13 cellular contexts compared by ENCODE assay signal in the genomic region with DNA sequence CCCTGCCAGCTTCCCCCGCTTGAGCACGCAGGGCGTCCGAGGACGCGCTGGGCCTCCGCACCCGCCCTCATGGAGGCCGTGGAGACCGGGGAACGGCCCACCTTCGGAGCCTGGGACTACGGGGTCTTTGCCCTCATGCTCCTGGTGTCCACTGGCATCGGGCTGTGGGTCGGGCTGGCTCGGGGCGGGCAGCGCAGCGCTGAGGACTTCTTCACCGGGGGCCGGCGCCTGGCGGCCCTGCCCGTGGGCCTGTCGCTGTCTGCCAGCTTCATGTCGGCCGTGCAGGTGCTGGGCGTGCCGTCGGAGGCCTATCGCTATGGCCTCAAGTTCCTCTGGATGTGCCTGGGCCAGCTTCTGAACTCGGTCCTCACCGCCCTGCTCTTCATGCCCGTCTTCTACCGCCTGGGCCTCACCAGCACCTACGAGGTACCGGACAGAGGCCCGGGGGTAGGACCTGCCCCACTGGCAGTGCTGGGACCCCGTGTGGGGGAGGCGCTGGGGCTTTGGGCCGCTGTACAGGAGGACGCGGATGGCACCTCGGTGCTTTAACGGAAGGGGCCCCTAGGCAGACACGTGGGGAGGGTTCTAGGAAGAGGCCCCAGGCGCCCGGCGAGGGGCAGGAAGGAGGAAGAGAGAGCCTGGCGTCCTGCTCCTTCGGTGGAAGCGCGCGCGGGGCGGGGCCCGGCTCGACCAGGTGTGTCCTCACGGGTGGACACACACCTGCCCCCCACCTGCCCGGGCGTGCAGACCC. TPM values are rescaled to one million over a fixed set of nuclear protein-coding genes. Genes with fewer than 3 reads are reported as not detected.
DNase-seq lines count a peak whose midpoint lies in the region; ATAC-seq, FAIRE-seq and TF ChIP-seq lines count a peak whose summit lies in the region.
"Had no signal": no experiment of that assay in that cellular context is flagged by ENCODE, and none has a peak within 500 bp of the region (broad histone marks: within the 10 kb centered on the region; RNA-seq: fewer than 3 reads in every experiment).

No MANE protein-coding gene starts in this region.

- DNase-seq in H7 (peak; percentile 57), H1 (ENCODE audit: low read depth in 1 of 2, low spot score in 2 of 2) (peak in 1 of 2 experiments; percentile 52), NCI-H1930 (lab: John Stamatoyannopoulos, UW) (no peak), BE2C (no peak), ovary (no peak)
- peak; percentile 88 for DNase-seq in activated CD4-positive, alpha-beta T cell treated with anti-CD3 and anti-CD28 coated beads, Interleukin-2, amount 10 ng/mL, durations not matched to agents 24 days and 14 days
- DNase-seq in stimulated activated CD4-positive, alpha-beta T cell treated with anti-CD3 and anti-CD28 coated beads, Interleukin-2, amount 100 ng/mL, for 24 hours: peak; percentile 64 to 70
- DNase-seq: brain microvascular endothelial cell, NCI-H774, uterus had no signal

- H3K9me3 ChIP-seq in H1 (ENCODE audit: insufficient read depth in 2 of 2, low read depth in 1 of 2, low read length in 1 of 2): no peaks in the 10 kb centered on the region; a peak in 1 of 4 replicates
- H3K9me3 ChIP-seq in BE2C: no peaks in the 10 kb centered on the region
- no peaks in the 10 kb centered on the region for H3K9me3 ChIP-seq in ovary
- H3K9me3 ChIP-seq: uterus had no signal

- H3K27ac Mint-ChIP-seq in activated CD4-positive, alpha-beta T cell treated with anti-CD3 and anti-CD28 coated beads, Interleukin-2, amount 10 ng/mL, durations not matched to agents 24 days and 14 days: peak overlapping the region; percentile 71

- no peak overlapping the region for H3K4ac ChIP-seq in H1 (replicated peaks; ENCODE audit: insufficient read length, low read depth, low read length)

- H3K27me3 ChIP-seq in H7 (ENCODE audit: control insufficient read depth, insufficient read depth, low read length) (peaks cover 17% of the 10 kb centered on the region; the same call in 1 of the 2 replicates), H1 (replicated peaks in 1 of 4; ENCODE audit: control insufficient read depth in 3 of 4, extremely low read depth in 1 of 4, insufficient read depth in 3 of 4, low read length in 3 of 4) (peaks cover 0 to 9% (median 5%) of the 10 kb centered on the region in 4 experiments; a peak in 5 of 7 replicates), BE2C (peaks cover 62% of the 10 kb centered on the region), ovary (peaks cover 6% of the 10 kb centered on the region)

- no peak overlapping the region for H2BK120ac ChIP-seq in H1 (replicated peaks; ENCODE audit: low read depth, low read length)

- 87% methylated on average over 47 of the region's 61 CpGs; no CpG with 5 or more reads in 1 of the 2 experiments for WGBS in H1 (ENCODE audit: extremely low coverage in 1 of 2, insufficient coverage in 1 of 2, insufficient read length in 1 of 2, insufficient replicate concordance in 2 of 2, low coverage in 1 of 2, low lambda C conversion rate in 2 of 2, missing lambda C conversion rate in 1 of 2), 2 experiments
- WGBS in ovary, 3 donors: 5 to 9% (median 7%) methylated on average over 26 to 61 of the region's 61 CpGs

- H3K14ac ChIP-seq in H1 (ENCODE audit: insufficient read length): no peak overlapping the region

- no peak overlapping the region for H2AFZ ChIP-seq in H1 (ENCODE audit: low read length)

- H3K4me3 Mint-ChIP-seq in activated CD4-positive, alpha-beta T cell treated with anti-CD3 and anti-CD28 coated beads, Interleukin-2, amount 10 ng/mL, durations not matched to agents 24 days and 14 days: peak overlapping the region; percentile 90

- H4K91ac ChIP-seq in H1 (replicated peaks; ENCODE audit: insufficient read length, low read length): no peak overlapping the region

- H3K27ac ChIP-seq in H1 (ENCODE audit: low read depth, low read length): no peak overlapping the region
- no peak overlapping the region for H3K27ac ChIP-seq in ovary
- H3K27ac ChIP-seq: brain microvascular endothelial cell, uterus had no signal

- H3K4me3 ChIP-seq in H7 (ENCODE audit: insufficient read depth, low read depth, low read length) (no peak overlapping the region), H1 (ENCODE audit: extremely low read depth in 1 of 4, insufficient read depth in 2 of 4, low read depth in 3 of 4, low read length in 4 of 4) (no peak overlapping the region), BE2C (ENCODE audit: low read depth, low read length) (no peak overlapping the region), ovary (no peak overlapping the region)
- H3K4me3 ChIP-seq: uterus had no signal

- TF ChIP-seq POLR2A in H1 (IDR thresholded peaks at IDR 0.05; ENCODE audit: control extremely low read depth in 1 of 2, low read depth in 2 of 2, low read length in 2 of 2) (no peak), ovary (IDR thresholded peaks at IDR 0.05) (no peak)

- no peak overlapping the region for H3K9ac ChIP-seq in H1 (replicated peaks in 1 of 4; ENCODE audit: extremely low read depth in 1 of 4, low read depth in 3 of 4, low read length in 3 of 4)

- H2BK5ac ChIP-seq in H1 (ENCODE audit: low read depth, low read length): no peak overlapping the region

- H3K27me3 Mint-ChIP-seq in activated CD4-positive, alpha-beta T cell treated with anti-CD3 and anti-CD28 coated beads, Interleukin-2, amount 10 ng/mL, durations not matched to agents 24 days and 14 days: peaks cover 1% of the 10 kb centered on the region

- no peak overlapping the region for H4K5ac ChIP-seq in H1 (ENCODE audit: insufficient read length, low read depth, low read length)

- H3K18ac ChIP-seq in H1 (ENCODE audit: extremely low read depth, low read length): no peak overlapping the region

- no peaks in the 10 kb centered on the region for H3K36me3 ChIP-seq in H7 (replicated peaks; ENCODE audit: control insufficient read depth, insufficient read depth, low read length)
- no peaks in the 10 kb centered on the region for H3K36me3 ChIP-seq in H1 (ENCODE audit: control insufficient read depth in 2 of 4, insufficient read depth in 4 of 4, low read length in 3 of 4)
- no peaks in the 10 kb centered on the region for H3K36me3 ChIP-seq in BE2C
- H3K36me3 ChIP-seq in ovary: no peaks in the 10 kb centered on the region
- H3K36me3 ChIP-seq: brain microvascular endothelial cell, uterus had no signal

- no peak for ATAC-seq in HG03175 (IDR thresholded peaks at IDR 0.05; ENCODE audit: unreplicated experiment)

- H4K20me1 ChIP-seq in H1 (replicated peaks in 1 of 2; ENCODE audit: control insufficient read depth in 1 of 2, insufficient read depth in 2 of 2, low read length in 2 of 2): peaks cover 0 to 1% of the 10 kb centered on the region in 2 experiments

- CTCF ChIA-PET in H1 (lab: Charles Lee; ENCODE audit: partially characterized antibody): interaction anchor here (0.6 to 5.4 kb wide), 11 partner anchors 10 to 130 kb away, joined by 3 to 105 read pairs (median 4); partner anchors contain the start of genes CCDC124 and RPL18A

- H3K4me1 ChIP-seq in H1 (replicated peaks in 1 of 4; ENCODE audit: control insufficient read depth in 3 of 4, insufficient read depth in 4 of 4, low read length in 3 of 4): peaks cover 0 to 14% (median 5%) of the 10 kb centered on the region in 4 experiments; a peak in 6 of 7 replicates
- H3K4me1 ChIP-seq in BE2C: no peaks in the 10 kb centered on the region
- H3K4me1 ChIP-seq in ovary (ENCODE audit: insufficient read depth): peaks cover 4% of the 10 kb centered on the region
- H3K4me1 ChIP-seq: uterus had no signal

- POLR2A ChIA-PET in H1 (lab: Charles Lee; ENCODE audit: partially characterized antibody): interaction anchor here (1.6 to 20.2 kb wide), 4 partner anchors 8 to 70 kb away, joined by 8 to 392 read pairs (median 54); partner anchors contain the start of genes CCDC124 and RPL18A

- FAIRE-seq in H1 (lab: Jason Lieb, UNC): no peak
- FAIRE-seq: D721Med, frontal cortex had no signal

- H3K79me2 ChIP-seq in H1 (ENCODE audit: control insufficient read depth in 1 of 2, insufficient read depth in 2 of 2, low read length in 2 of 2): no peaks in the 10 kb centered on the region

- no peak overlapping the region for H4K8ac ChIP-seq in H1 (ENCODE audit: extremely low read depth, insufficient read depth, low read length)

- no peak for TF ChIP-seq CTCF in H1 (IDR thresholded peaks at IDR 0.05; ENCODE audit: control extremely low read depth in 1 of 3, insufficient read depth in 1 of 3, low read depth in 1 of 3, low read length in 3 of 3)
- TF ChIP-seq CTCF in BE2C (IDR thresholded peaks at IDR 0.05; ENCODE audit: low read depth, low read length): no peak
- no peak for TF ChIP-seq CTCF in ovary (IDR thresholded peaks at IDR 0.05)

- H3K23me2 ChIP-seq in H1 (ENCODE audit: low read depth, low read length): peaks cover 10% of the 10 kb centered on the region; the same call in 1 of the 2 replicates

- H2AK5ac ChIP-seq in H1 (ENCODE audit: low read depth, low read length): no peak overlapping the region

- H3K36me3 Mint-ChIP-seq in activated CD4-positive, alpha-beta T cell treated with anti-CD3 and anti-CD28 coated beads, Interleukin-2, amount 10 ng/mL, durations not matched to agents 24 days and 14 days (ENCODE audit: low read depth): no peaks in the 10 kb centered on the region

- intact Hi-C loops in activated CD4-positive, alpha-beta T cell treated with anti-CD3 and anti-CD28 coated beads, Interleukin-2, amount 10 ng/mL, durations not matched to agents 24 days and 14 days (cut with micrococcal nuclease): loop anchor here (2.0 kb wide), 1 partner anchor 60 kb away; the partner anchor contains the start of gene CCDC124
- intact Hi-C loops in ovary (cut with DNase I): loop anchor here in 1 of 4 donors (5.0 kb wide), 2 partner anchors 40 to 125 kb away; no protein-coding TSS in a partner anchor

- H2BK12ac ChIP-seq in H1 (ENCODE audit: low read depth, low read length): 0 out of 2 replicates have a peak overlapping the region, but pooled peaks have one; percentile 60

- H3K23ac ChIP-seq in H1 (ENCODE audit: insufficient read length): no peak overlapping the region

- H2BK15ac ChIP-seq in H1 (ENCODE audit: low read length): no peak overlapping the region

- H3K4me1 Mint-ChIP-seq in activated CD4-positive, alpha-beta T cell treated with anti-CD3 and anti-CD28 coated beads, Interleukin-2, amount 10 ng/mL, durations not matched to agents 24 days and 14 days: peaks cover 4% of the 10 kb centered on the region

- H3K56ac ChIP-seq in H1 (replicated peaks; ENCODE audit: insufficient read length, low read depth, low read length): no peak overlapping the region

- TF ChIP-seq EP300 in H1 (IDR thresholded peaks at IDR 0.05; ENCODE audit: borderline replicate concordance in 1 of 2, low read depth in 2 of 2, low read length in 2 of 2) (no peak), ovary (IDR thresholded peaks at IDR 0.05) (no peak)

- TF ChIP-seq RAD21 in H1 (IDR thresholded peaks at IDR 0.05 in 1 of 2, conservative IDR thresholded peaks at IDR 0.05 in 1 of 2; ENCODE audit: low read depth in 2 of 2, low read length in 2 of 2): no peak

- H3K9me3 Mint-ChIP-seq in activated CD4-positive, alpha-beta T cell treated with anti-CD3 and anti-CD28 coated beads, Interleukin-2, amount 10 ng/mL, durations not matched to agents 24 days and 14 days: no peaks in the 10 kb centered on the region

- H2BK20ac ChIP-seq in H1 (ENCODE audit: low read length): no peak overlapping the region

- 0 out of 4 replicates have a peak overlapping the region, but pooled peaks of 1 of the 2 experiments have one; percentile 50 for H3K4me2 ChIP-seq in H1 (ENCODE audit: insufficient read depth in 1 of 2, low read depth in 2 of 2, low read length in 2 of 2)

- no peaks in the 10 kb centered on the region for H3K79me1 ChIP-seq in H1 (ENCODE audit: low read depth, low read length)

RNA-seq across cellular contexts. Expression of gene SLC5A5, which starts 0.7 kb away (rescaled TPM):
- total RNA-seq in H7 (2014; rRNA removed; shearing (Covaris generic)): 1.5 and 1.6 TPM in 2 replicates
- 1.1 and 1.5 TPM in 2 replicates for total RNA-seq in activated CD4-positive, alpha-beta T cell treated with anti-CD3 and anti-CD28 coated beads, Interleukin-2, amount 10 ng/mL, durations not matched to agents 24 days and 14 days
- 1.2 and 1.5 TPM in 2 replicates for total RNA-seq in H1 (2021; fragmentation: NEBNext Ultra II Directional; extraction: Animal tissue kit (Norgen Biotek cat#: 25700))
- 1.8 and 2.2 TPM in 2 replicates for polyA plus RNA-seq in H1 (2011; rRNA removed)
- 1.8 TPM for polyA plus RNA-seq in H1 (2011; cell fraction: cytosol; rRNA removed)
- 3.6 TPM for polyA plus RNA-seq in H1 (2011; cell fraction: nucleus; rRNA removed)
- polyA plus RNA-seq in H1 (2012, experiment 1 of 2): 0.98 to 2.3 TPM (median 1.7 TPM) in 4 replicates
- 1.1 TPM for polyA plus RNA-seq in H1 (2012, experiment 2 of 2)
- polyA plus RNA-seq in H1 (2013, experiment 1 of 2): 1.4 TPM
- 1.7 TPM for polyA plus RNA-seq in H1 (2013, experiment 2 of 2)
- polyA minus RNA-seq in H1 (2011; rRNA and poly(A)+ RNA removed): 1.4 and 1.9 TPM in 2 replicates
- 3.1 TPM for polyA minus RNA-seq in H1 (2011; cell fraction: cytosol; rRNA and poly(A)+ RNA removed)
- 2.7 TPM for polyA minus RNA-seq in H1 (2011; cell fraction: nucleus; rRNA and poly(A)+ RNA removed)
- not detected for polyA plus RNA-seq in BE2C (2012; ENCODE audit: insufficient read depth, insufficient read length, low read depth)
- total RNA-seq in ovary: under 1 TPM in 1 of 7 donors, not detected in 6; 0.07 TPM
- polyA plus RNA-seq in ovary: not detected
- total RNA-seq: uterus had no signal

RNA-seq across cellular contexts. Expression of gene RPL18A, which starts 12.7 kb away (rescaled TPM):
- 2,178 and 2,213 TPM in 2 replicates for total RNA-seq in H7 (2014; rRNA removed; shearing (Covaris generic))
- 2,698 and 2,718 TPM in 2 replicates for total RNA-seq in activated CD4-positive, alpha-beta T cell treated with anti-CD3 and anti-CD28 coated beads, Interleukin-2, amount 10 ng/mL, durations not matched to agents 24 days and 14 days
- 2,749 and 2,894 TPM in 2 replicates for total RNA-seq in H1 (2021; fragmentation: NEBNext Ultra II Directional; extraction: Animal tissue kit (Norgen Biotek cat#: 25700))
- polyA plus RNA-seq in H1 (2011; rRNA removed) (3,938 and 5,258 TPM in 2 replicates), ovary (1,000 to 10,000 TPM in 1 of 2 donors, 100 to 1,000 TPM in 1; 636 to 4,721 TPM)
- polyA plus RNA-seq in H1 (2011; cell fraction: cytosol; rRNA removed): 4,102 TPM
- polyA plus RNA-seq in H1 (2011; cell fraction: nucleus; rRNA removed): 3,741 TPM
- 2,900 to 4,037 TPM (median 3,755 TPM) in 4 replicates for polyA plus RNA-seq in H1 (2012, experiment 1 of 2)
- polyA plus RNA-seq in H1 (2012, experiment 2 of 2): 5,025 TPM
- 2,492 TPM for polyA plus RNA-seq in H1 (2013, experiment 1 of 2)
- polyA plus RNA-seq in H1 (2013, experiment 2 of 2): 2,474 TPM
- polyA minus RNA-seq in H1 (2011; rRNA and poly(A)+ RNA removed): 555 and 636 TPM in 2 replicates
- polyA minus RNA-seq in H1 (2011; cell fraction: cytosol; rRNA and poly(A)+ RNA removed): 2,052 TPM
- 752 TPM for polyA minus RNA-seq in H1 (2011; cell fraction: nucleus; rRNA and poly(A)+ RNA removed)
- polyA plus RNA-seq in BE2C (2012; ENCODE audit: insufficient read depth, insufficient read length, low read depth): 4,052 TPM
- 1,000 to 10,000 TPM; 2,762 to 5,071 (median 3,195) TPM for total RNA-seq in ovary

RNA-seq across cellular contexts. Expression of gene JAK3, which starts 24.6 kb away (rescaled TPM):
- 2.5 and 2.7 TPM in 2 replicates for total RNA-seq in H7 (2014; rRNA removed; shearing (Covaris generic))
- 226 and 239 TPM in 2 replicates for total RNA-seq in activated CD4-positive, alpha-beta T cell treated with anti-CD3 and anti-CD28 coated beads, Interleukin-2, amount 10 ng/mL, durations not matched to agents 24 days and 14 days
- 3.2 and 4.0 TPM in 2 replicates for total RNA-seq in H1 (2021; fragmentation: NEBNext Ultra II Directional; extraction: Animal tissue kit (Norgen Biotek cat#: 25700))
- polyA plus RNA-seq in H1 (2011; rRNA removed) (4.7 TPM in 2 replicates), ovary (10 to 100 TPM in 1 of 2 donors, 1 to 10 TPM in 1; 6.6 to 12.7 TPM)
- polyA plus RNA-seq in H1 (2011; cell fraction: cytosol; rRNA removed): 3.2 TPM
- 4.1 TPM for polyA plus RNA-seq in H1 (2011; cell fraction: nucleus; rRNA removed)
- polyA plus RNA-seq in H1 (2012, experiment 1 of 2): 2.1 to 3.0 TPM (median 2.5 TPM) in 4 replicates
- 1.9 TPM for polyA plus RNA-seq in H1 (2012, experiment 2 of 2)
- 3.3 TPM for polyA plus RNA-seq in H1 (2013, experiment 1 of 2)
- 3.3 TPM for polyA plus RNA-seq in H1 (2013, experiment 2 of 2)
- polyA minus RNA-seq in H1 (2011; rRNA and poly(A)+ RNA removed): 3.8 and 4.4 TPM in 2 replicates
- polyA minus RNA-seq in H1 (2011; cell fraction: cytosol; rRNA and poly(A)+ RNA removed): 3.1 TPM
- 2.7 TPM for polyA minus RNA-seq in H1 (2011; cell fraction: nucleus; rRNA and poly(A)+ RNA removed)
- not detected for polyA plus RNA-seq in BE2C (2012; ENCODE audit: insufficient read depth, insufficient read length, low read depth)
- total RNA-seq in ovary: 10 to 100 TPM in 6 of 7 donors, 1 to 10 TPM in 1; 7.5 to 35.5 (median 25.7) TPM

RNA-seq across cellular contexts. Expression of gene INSL3, which starts 51.1 kb away (rescaled TPM):
- 0.33 TPM in 1 of 2 replicates, not detected in the other for total RNA-seq in H7 (2014; rRNA removed; shearing (Covaris generic))
- total RNA-seq in activated CD4-positive, alpha-beta T cell treated with anti-CD3 and anti-CD28 coated beads, Interleukin-2, amount 10 ng/mL, durations not matched to agents 24 days and 14 days: 5.9 and 8.7 TPM in 2 replicates
- 0.41 and 1.2 TPM in 2 replicates for total RNA-seq in H1 (2021; fragmentation: NEBNext Ultra II Directional; extraction: Animal tissue kit (Norgen Biotek cat#: 25700))
- polyA plus RNA-seq in H1 (2011; rRNA removed) (1.1 and 1.5 TPM in 2 replicates), ovary (100 to 1,000 TPM; 103 to 121 TPM)
- 0.44 TPM for polyA plus RNA-seq in H1 (2011; cell fraction: cytosol; rRNA removed)
- 1.9 TPM for polyA plus RNA-seq in H1 (2011; cell fraction: nucleus; rRNA removed)
- 1.2 to 1.5 TPM (median 1.4 TPM) in 3 of 4 replicates, not detected in the other for polyA plus RNA-seq in H1 (2012, experiment 1 of 2)
- 1.00 TPM for polyA plus RNA-seq in H1 (2012, experiment 2 of 2)
- 0.87 TPM for polyA plus RNA-seq in H1 (2013, experiment 1 of 2)
- 1.1 TPM for polyA plus RNA-seq in H1 (2013, experiment 2 of 2)
- polyA minus RNA-seq in H1 (2011; rRNA and poly(A)+ RNA removed): 0.69 and 0.71 TPM in 2 replicates
- polyA minus RNA-seq in H1 (2011; cell fraction: cytosol; rRNA and poly(A)+ RNA removed): 1.8 TPM
- polyA minus RNA-seq in H1 (2011; cell fraction: nucleus; rRNA and poly(A)+ RNA removed): not detected
- polyA plus RNA-seq in BE2C (2012; ENCODE audit: insufficient read depth, insufficient read length, low read depth): not detected
- 1 to 10 TPM in 4 of 7 donors, under 1 TPM in 2, not detected in 1; 0.38 to 4.9 (median 1.4) TPM for total RNA-seq in ovary
- total RNA-seq: frontal cortex, uterus had no signal

Comparison
In these comparisons a context has a peak if more than half of its experiments do, and no peak if none do; other contexts are left out.
1. DNase-seq: peak in H7 (single experiment), activated CD4-positive, alpha-beta T cell treated with anti-CD3 and anti-CD28 coated beads, Interleukin-2, amount 10 ng/mL, durations not matched to agents 24 days and 14 days (single experiment) and stimulated activated CD4-positive, alpha-beta T cell treated with anti-CD3 and anti-CD28 coated beads, Interleukin-2, amount 100 ng/mL, for 24 hours (2 of 2); none in NCI-H1930 (0 of 2), BE2C (single experiment) and ovary (0 of 5).